9 cellular contexts compared by ENCODE assay signal in genomic region chr2:170817999-170818293, GRCh38. TPM values are rescaled to one million over a fixed set of nuclear protein-coding genes. Genes with fewer than 3 reads are reported as not detected.
DNase-seq lines count a peak whose midpoint lies in the region; ATAC-seq and TF ChIP-seq lines count a peak whose summit lies in the region.
"Had no signal": no experiment of that assay in that cellular context is flagged by ENCODE, and none has a peak within 500 bp of the region (broad histone marks: within the 10 kb centered on the region; RNA-seq: fewer than 3 reads in every experiment).

No MANE protein-coding gene starts in this region.

- intact Hi-C loops in heart left ventricle (cut with DNase I), result loop anchor here in 7 of 10 donors (5.0 to 10.0 kb wide), 6 partner anchors 413 to 583 kb away; no protein-coding TSS in a partner anchor
- intact Hi-C loops in Right ventricle myocardium inferior (cut with DNase I), result loop anchor here (5.0 kb wide), 1 partner anchor 496 kb away; no protein-coding TSS in a partner anchor
- intact Hi-C loops in left lung (cut with DNase I), result loop anchor here in 1 of 2 donors (10.0 kb wide), 1 partner anchor 403 kb away; no protein-coding TSS in a partner anchor

- peaks cover 69% of the 10 kb centered on the region for H3K4me1 Mint-ChIP-seq in activated naive CD8-positive, alpha-beta T cell (ENCODE audit: low read depth)

- H3K27me3 Mint-ChIP-seq in activated naive CD8-positive, alpha-beta T cell, result peaks cover 50% of the 10 kb centered on the region

- H3K9me3 ChIP-seq in heart left ventricle (no peaks in the 10 kb centered on the region), left lung (no peaks in the 10 kb centered on the region)

- no peaks in the 10 kb centered on the region for H3K9me3 Mint-ChIP-seq in activated naive CD8-positive, alpha-beta T cell (ENCODE audit: low read depth)

- peak overlapping the region; percentile 79 for H3K4me3 Mint-ChIP-seq in activated naive CD8-positive, alpha-beta T cell

- H3K27me3 ChIP-seq in heart left ventricle, result peaks cover 77 to 100% (median 99%) of the 10 kb centered on the region in 9 donors
- peaks cover 94 to 100% of the 10 kb centered on the region in 2 donors for H3K27me3 ChIP-seq in left lung

- H3K36me3 Mint-ChIP-seq in activated naive CD8-positive, alpha-beta T cell, result no peaks in the 10 kb centered on the region

- TF ChIP-seq CTCF in heart left ventricle (IDR thresholded peaks at IDR 0.05) (no peak), left lung (IDR thresholded peaks at IDR 0.05) (no peak)

- H3K27ac Mint-ChIP-seq in activated naive CD8-positive, alpha-beta T cell, result no peak overlapping the region

- H3K4me3 ChIP-seq in heart left ventricle, result peak overlapping the region; percentile 3 to 56 (median 40)
- peak overlapping the region; percentile 29 to 44 for H3K4me3 ChIP-seq in left lung
- H3K4me3 ChIP-seq in urinary bladder (ENCODE audit: low read depth, low read length), result peak overlapping the region; percentile 36

- 0 to 4% (median 3%) methylated on average over 17 to 23 of the region's 23 CpGs for WGBS in heart left ventricle, 4 donors
- WGBS in urinary bladder, result 1% methylated on average over 23 of the region's 23 CpGs

- no peak for DNase-seq in heart left ventricle
- DNase-seq in Right ventricle myocardium inferior (ENCODE audit: missing footprints), result no peak
- DNase-seq in left lung, result no peak
- no peak for DNase-seq in midbrain (lab: John Stamatoyannopoulos, UW)
- DNase-seq in SKM-1 treated with dmso at 0.1 percent for 144 hours (lab: John Stamatoyannopoulos, UW; ENCODE audit: unreplicated experiment), result no peak

- H3K36me3 ChIP-seq in heart left ventricle (no peaks in the 10 kb centered on the region), left lung (no peaks in the 10 kb centered on the region), urinary bladder (ENCODE audit: insufficient read depth) (no peaks in the 10 kb centered on the region)

- no peak for ATAC-seq in heart left ventricle
- ATAC-seq in Right ventricle myocardium inferior, result no peak
- no peak for ATAC-seq in left lung
- ATAC-seq in HG03442 (IDR thresholded peaks at IDR 0.05; ENCODE audit: unreplicated experiment), result no peak

- TF ChIP-seq POLR2A in heart left ventricle (IDR thresholded peaks at IDR 0.05), result no peak

- H3K27ac ChIP-seq in heart left ventricle, result no peak overlapping the region
- no peak overlapping the region for H3K27ac ChIP-seq in left lung
- no peak overlapping the region for H3K27ac ChIP-seq in urinary bladder (ENCODE audit: low read depth)
- H3K27ac ChIP-seq: HL-60 had no signal

- H3K4me1 ChIP-seq in heart left ventricle (peaks cover 27 to 85% (median 64%) of the 10 kb centered on the region in 12 donors), left lung (peaks cover 42 to 76% of the 10 kb centered on the region in 2 donors), urinary bladder (ENCODE audit: insufficient read depth) (no peaks in the 10 kb centered on the region)

RNA-seq across cellular contexts. Expression of gene GAD1, which starts 1.3 kb away (rescaled TPM):
- total RNA-seq in heart left ventricle, result under 1 TPM in 3 of 9 donors, not detected in 6; 0.32 to 0.51 (median 0.37) TPM
- under 1 TPM in 1 of 2 donors, not detected in 1; 0.04 TPM for polyA plus RNA-seq in heart left ventricle
- not detected for total RNA-seq in Right ventricle myocardium inferior
- under 1 TPM in 1 of 2 donors, not detected in 1; 0.29 TPM for total RNA-seq in left lung
- 0.85 TPM for total RNA-seq in urinary bladder
- polyA plus RNA-seq in urinary bladder, result 0.43 TPM

RNA-seq across cellular contexts. Expression of gene ERICH2, which starts 47.8 kb away (rescaled TPM):
- total RNA-seq in heart left ventricle, result 1 to 10 TPM in 2 of 9 donors, under 1 TPM in 3, not detected in 4; 0.85 to 3.4 (median 0.98) TPM
- polyA plus RNA-seq in heart left ventricle, result 1 to 10 TPM in 1 of 2 donors, under 1 TPM in 1; 0.22 to 1.9 TPM
- total RNA-seq in Right ventricle myocardium inferior, result not detected
- 1 to 10 TPM; 3.3 to 6.2 TPM for total RNA-seq in left lung
- not detected for total RNA-seq in urinary bladder
- polyA plus RNA-seq in urinary bladder, result 0.77 TPM
